Comparison of ENCODE assay signal across 10 cellular contexts in genomic region chr19:1153891-1154730, GRCh38. TPM values are rescaled to one million over a fixed set of nuclear protein-coding genes. Genes with fewer than 3 reads are reported as not detected.
A peak's percentile ranks its signal among the peaks of the same experiment; 100 is the strongest.
DNase-seq lines count a peak whose midpoint lies in the region; ATAC-seq and TF ChIP-seq lines count a peak whose summit lies in the region.
"Had no signal": no experiment of that assay in that cellular context is flagged by ENCODE, and none has a peak within 500 bp of the region (broad histone marks: within the 10 kb centered on the region; RNA-seq: fewer than 3 reads in every experiment).

No MANE protein-coding gene starts in this region.

- H3K23ac ChIP-seq in neuronal stem cell (ENCODE audit: low read depth, low read length, poor library complexity), result no peak overlapping the region

- peak overlapping the region; percentile 56 for H2AK5ac ChIP-seq in neuronal stem cell (ENCODE audit: low read depth, low read length)

- TF ChIP-seq POLR2A in adrenal gland (IDR thresholded peaks at IDR 0.05) (no peak), esophagus muscularis mucosa (IDR thresholded peaks at IDR 0.05; ENCODE audit: low read depth) (no peak)

- TF ChIP-seq EP300 in esophagus muscularis mucosa (IDR thresholded peaks at IDR 0.05), result no peak

- no peak overlapping the region for H2AFZ ChIP-seq in neuronal stem cell (ENCODE audit: low read length)

- no peak overlapping the region for H2BK12ac ChIP-seq in neuronal stem cell (ENCODE audit: low read length)

- ATAC-seq in GM19328 (IDR thresholded peaks at IDR 0.05; ENCODE audit: unreplicated experiment) (no peak), GM21717 (IDR thresholded peaks at IDR 0.05; ENCODE audit: unreplicated experiment) (no peak)

- H3K4me3 ChIP-seq in adrenal gland (peak overlapping the region in 1 of 4 donors; percentile 37), esophagus muscularis mucosa (peak overlapping the region; percentile 28 to 47 (median 34)), neuronal stem cell (ENCODE audit: low read length in 2 of 2) (no peak overlapping the region), tibial artery (peak overlapping the region; percentile 1 to 24)

- H3K79me1 ChIP-seq in neuronal stem cell (ENCODE audit: low read depth, low read length), result peaks cover 16% of the 10 kb centered on the region

- H3K4me2 ChIP-seq in neuronal stem cell (ENCODE audit: insufficient read depth, low read length, poor library complexity, severe bottlenecking), result no peak overlapping the region

- no peak overlapping the region for H2BK5ac ChIP-seq in neuronal stem cell (ENCODE audit: low read length)

- no peaks in the 10 kb centered on the region for H3K27me3 ChIP-seq in adrenal gland
- no peaks in the 10 kb centered on the region for H3K27me3 ChIP-seq in esophagus muscularis mucosa
- H3K27me3 ChIP-seq in neuronal stem cell (ENCODE audit: control insufficient read depth in 3 of 3, insufficient read depth in 3 of 3, low read depth in 1 of 3, low read length in 3 of 3), result peaks cover 0 to 2% (median 0%) of the 10 kb centered on the region in 3 experiments
- H3K27me3 ChIP-seq in tibial artery, result no peaks in the 10 kb centered on the region

- DNase-seq in adrenal gland (peak in 1 of 7 donors; percentile 37), esophagus muscularis mucosa (ENCODE audit: extremely low spot score) (no peak), neuronal stem cell (ENCODE audit: low spot score) (no peak), tibial artery (no peak), UCSD-AML1 (lab: John Stamatoyannopoulos, UW; ENCODE audit: unreplicated experiment) (no peak)
- DNase-seq in effector CD4-positive, alpha-beta T cell, result no peak
- DNase-seq: activated T-cell treated with anti-CD3 and anti-CD28 coated beads for 4 hours, NCI-H2227 treated with DMSO at 0.1 percent for 48 hours had no signal

- WGBS in adrenal gland, 4 donors, result 84 to 95% (median 90%) methylated on average over 9 to 54 of the region's 58 CpGs
- 94% methylated on average over 27 of the region's 58 CpGs for WGBS in esophagus muscularis mucosa
- no CpG with 5 or more reads among the region's 58 CpGs for WGBS in neuronal stem cell (ENCODE audit: extremely low coverage in 2 of 2, insufficient read length in 2 of 2, insufficient replicate concordance in 1 of 2), 2 donors

- H3K9me3 ChIP-seq in adrenal gland (replicated peaks in 1 of 3), result no peaks in the 10 kb centered on the region
- H3K9me3 ChIP-seq in esophagus muscularis mucosa, result no peaks in the 10 kb centered on the region
- no peaks in the 10 kb centered on the region for H3K9me3 ChIP-seq in neuronal stem cell (replicated peaks in 1 of 2; ENCODE audit: control insufficient read depth in 2 of 2, insufficient read depth in 1 of 2, low read depth in 1 of 2, low read length in 2 of 2)
- H3K9me3 ChIP-seq in tibial artery, result no peaks in the 10 kb centered on the region

- peak overlapping the region; percentile 21 for H3K14ac ChIP-seq in neuronal stem cell (ENCODE audit: low read length)

- no peak overlapping the region for H4K8ac ChIP-seq in neuronal stem cell (ENCODE audit: low read depth, low read length)

- no peak overlapping the region for H2BK120ac ChIP-seq in neuronal stem cell (ENCODE audit: low read depth, low read length)

- peaks cover 40 to 58% of the 10 kb centered on the region in 2 donors for H3K4me1 ChIP-seq in adrenal gland (replicated peaks in 1 of 2)
- H3K4me1 ChIP-seq in esophagus muscularis mucosa, result peaks cover 58 to 75% (median 68%) of the 10 kb centered on the region in 4 donors
- H3K4me1 ChIP-seq in neuronal stem cell (ENCODE audit: control insufficient read depth in 2 of 2, insufficient read depth in 1 of 2, low read depth in 1 of 2, low read length in 2 of 2), result peaks cover 0 to 4% of the 10 kb centered on the region in 2 donors
- peaks cover 0 to 69% (median 51%) of the 10 kb centered on the region in 4 donors for H3K4me1 ChIP-seq in tibial artery

- no peak overlapping the region for H2BK15ac ChIP-seq in neuronal stem cell (ENCODE audit: low read length)

- no peak overlapping the region for H3K4ac ChIP-seq in neuronal stem cell (ENCODE audit: low read length)

- no peak overlapping the region for H4K91ac ChIP-seq in neuronal stem cell (ENCODE audit: low read depth, low read length, poor library complexity)

- no peak overlapping the region for H3K18ac ChIP-seq in neuronal stem cell (ENCODE audit: low read length)

- no peak overlapping the region for H3K9ac ChIP-seq in neuronal stem cell (ENCODE audit: low read depth, low read length, poor library complexity)

- TF ChIP-seq CTCF in adrenal gland (IDR thresholded peaks at IDR 0.05), result no peak
- no peak for TF ChIP-seq CTCF in esophagus muscularis mucosa (IDR thresholded peaks at IDR 0.05)
- no peak for TF ChIP-seq CTCF in tibial artery (IDR thresholded peaks at IDR 0.05)

- H3K27ac ChIP-seq in adrenal gland (peak overlapping the region; percentile 77 to 99 (median 99)), esophagus muscularis mucosa (replicated peaks in 1 of 4) (peak overlapping the region; percentile 75 to 88 (median 81)), neuronal stem cell (replicated peaks; ENCODE audit: low read length) (no peak overlapping the region), tibial artery (peak overlapping the region; percentile 79 to 92)

- intact Hi-C loops in adrenal gland (cut with DNase I), result no loop called here
- intact Hi-C loops in esophagus muscularis mucosa (cut with DNase I), result no loop called here
- intact Hi-C loops in tibial artery (cut with DNase I; ENCODE audit: low total_unique reads), result no loop called here

- peaks cover 0 to 41% of the 10 kb centered on the region in 2 donors for H3K36me3 ChIP-seq in adrenal gland (replicated peaks in 1 of 2)
- H3K36me3 ChIP-seq in esophagus muscularis mucosa, result peaks cover 0 to 66% (median 50%) of the 10 kb centered on the region in 4 donors
- peaks cover 2 to 8% of the 10 kb centered on the region in 2 donors for H3K36me3 ChIP-seq in neuronal stem cell (replicated peaks in 1 of 2; ENCODE audit: control insufficient read depth in 2 of 2, insufficient read depth in 2 of 2, low read length in 2 of 2)
- peaks cover 5 to 64% (median 26%) of the 10 kb centered on the region in 3 donors for H3K36me3 ChIP-seq in tibial artery

RNA-seq across cellular contexts. Expression of gene SBNO2, which starts 20.0 kb away (rescaled TPM):
- total RNA-seq in adrenal gland (100 to 1,000 TPM in 3 of 8 donors, 10 to 100 TPM in 5; 33.0 to 176 (median 77.2) TPM), esophagus muscularis mucosa (100 to 1,000 TPM in 1 of 4 donors, 10 to 100 TPM in 3; 16.2 to 141 (median 30.5) TPM)
- polyA plus RNA-seq in adrenal gland, result 100 to 1,000 TPM in 1 of 3 donors, 10 to 100 TPM in 2; 13.6 to 118 (median 84.2) TPM
- polyA plus RNA-seq in neuronal stem cell (2013, experiment 1 of 2), result 13.3 TPM
- 13.9 TPM for polyA plus RNA-seq in neuronal stem cell (2013, experiment 2 of 2)

RNA-seq across cellular contexts. Expression of gene GPX4, which starts 50.3 kb away (rescaled TPM):
- total RNA-seq in adrenal gland (1,000 to 10,000 TPM in 1 of 8 donors, 100 to 1,000 TPM in 7; 385 to 1,424 (median 704) TPM), esophagus muscularis mucosa (100 to 1,000 TPM; 338 to 386 (median 375) TPM)
- 1,000 to 10,000 TPM in 2 of 3 donors, 100 to 1,000 TPM in 1; 420 to 1,267 (median 1,035) TPM for polyA plus RNA-seq in adrenal gland
- 755 TPM for polyA plus RNA-seq in neuronal stem cell (2013, experiment 1 of 2)
- 706 TPM for polyA plus RNA-seq in neuronal stem cell (2013, experiment 2 of 2)

RNA-seq across cellular contexts. Expression of gene STK11, which starts 51.5 kb away (rescaled TPM):
- total RNA-seq in adrenal gland (100 to 1,000 TPM in 3 of 8 donors, 10 to 100 TPM in 5; 53.5 to 117 (median 93.7) TPM), esophagus muscularis mucosa (10 to 100 TPM; 52.2 to 95.7 (median 73.2) TPM)
- polyA plus RNA-seq in adrenal gland, result 100 to 1,000 TPM in 1 of 3 donors, 10 to 100 TPM in 2; 37.8 to 148 (median 94.5) TPM
- polyA plus RNA-seq in neuronal stem cell (2013, experiment 1 of 2), result 35.0 TPM
- 34.0 TPM for polyA plus RNA-seq in neuronal stem cell (2013, experiment 2 of 2)

RNA-seq across cellular contexts. Expression of gene POLR2E, which starts 58.9 kb away (rescaled TPM):
- total RNA-seq in adrenal gland (100 to 1,000 TPM in 7 of 8 donors, 10 to 100 TPM in 1; 94.0 to 231 (median 171) TPM), esophagus muscularis mucosa (100 to 1,000 TPM in 3 of 4 donors, 10 to 100 TPM in 1; 96.8 to 198 (median 135) TPM)
- polyA plus RNA-seq in adrenal gland, result 100 to 1,000 TPM in 2 of 3 donors, 10 to 100 TPM in 1; 74.7 to 132 (median 109) TPM
- polyA plus RNA-seq in neuronal stem cell (2013, experiment 1 of 2), result 201 TPM
- polyA plus RNA-seq in neuronal stem cell (2013, experiment 2 of 2), result 197 TPM

Comparison
In these comparisons a context has a peak if more than half of its experiments do, and no peak if none do; other contexts are left out.
1. H3K4me3 ChIP-seq: peak in esophagus muscularis mucosa (4 of 4) and tibial artery (2 of 2); none in neuronal stem cell (0 of 2).